In genomic region chr19:47520839-47521238, GRCh38 we compare ENCODE assay signal across 1 cellular context.
TF ChIP-seq lines count a peak whose summit lies in the region.

No MANE protein-coding gene starts in this region.

TF ChIP-seq in H1, 55 proteins besides CTCF, POLR2A, EP300 and RAD21:
- no peak for TF ChIP-seq EZH2 (IDR thresholded peaks at IDR 0.05; ENCODE audit: low read depth, low read length, severe bottlenecking)
- TF ChIP-seq TAF1 (IDR thresholded peaks at IDR 0.05; ENCODE audit: low read depth, low read length), result no peak
- no peak for TF ChIP-seq CREB1 (IDR thresholded peaks at IDR 0.05)
- no peak for TF ChIP-seq PHF8 (conservative IDR thresholded peaks at IDR 0.05; ENCODE audit: low read depth, low read length)
- no peak for TF ChIP-seq MAFK (IDR thresholded peaks at IDR 0.05; ENCODE audit: low read depth, low read length)
- TF ChIP-seq CHD2 (IDR thresholded peaks at IDR 0.05; ENCODE audit: low read length), result no peak
- TF ChIP-seq SP1 (IDR thresholded peaks at IDR 0.05; ENCODE audit: low read depth, low read length), result no peak
- TF ChIP-seq BRCA1 (IDR thresholded peaks at IDR 0.05; ENCODE audit: low read depth, low read length), result no peak
- no peak for TF ChIP-seq NANOG (IDR thresholded peaks at IDR 0.05; ENCODE audit: insufficient read depth, low read depth, low read length, poor library complexity, severe bottlenecking)
- TF ChIP-seq ZNF274 (IDR thresholded peaks at IDR 0.05; ENCODE audit: borderline replicate concordance, extremely low read depth, low read length), result no peak
- TF ChIP-seq RBBP5 (IDR thresholded peaks at IDR 0.05; ENCODE audit: borderline replicate concordance, low read depth, low read length), result no peak
- no peak for TF ChIP-seq TAF7 (optimal IDR thresholded peaks at IDR 0.05; ENCODE audit: borderline replicate concordance, low read depth, low read length)
- no peak for TF ChIP-seq BACH1 (IDR thresholded peaks at IDR 0.05; ENCODE audit: low read length)
- no peak for TF ChIP-seq CBX8 (IDR thresholded peaks at IDR 0.05; ENCODE audit: borderline replicate concordance, low read depth, low read length)
- TF ChIP-seq ATF3 (IDR thresholded peaks at IDR 0.05; ENCODE audit: insufficient read depth, low read depth, low read length), result no peak
- TF ChIP-seq POLR2AphosphoS5 (IDR thresholded peaks at IDR 0.05; ENCODE audit: low read depth, low read length), result no peak
- TF ChIP-seq ASH2L (IDR thresholded peaks at IDR 0.05; ENCODE audit: low read length), result no peak
- no peak for TF ChIP-seq GTF2F1 (IDR thresholded peaks at IDR 0.05; ENCODE audit: borderline replicate concordance, low read depth, low read length)
- no peak for TF ChIP-seq SAP30 (IDR thresholded peaks at IDR 0.05; ENCODE audit: insufficient read depth, insufficient replicate concordance, low read length)
